Comparison of ENCODE assay signal across 12 cellular contexts in genomic region chr12:139585-139984, GRCh38.
A peak's percentile ranks its signal among the peaks of the same experiment; 100 is the strongest.
DNase-seq lines count a peak whose midpoint lies in the region; ATAC-seq and TF ChIP-seq lines count a peak whose summit lies in the region.
"Had no signal": no experiment of that assay in that cellular context is flagged by ENCODE, and none has a peak within 500 bp of the region (broad histone marks: within the 10 kb centered on the region; RNA-seq: fewer than 3 reads in every experiment).

No MANE protein-coding gene starts in this region.

- peaks cover 17% of the 10 kb centered on the region for H3K27me3 Mint-ChIP-seq in CD8-positive, alpha-beta T cell (ENCODE audit: low read depth)
- peaks cover 70% of the 10 kb centered on the region for H3K27me3 Mint-ChIP-seq in nephron progenitor cell (ENCODE audit: low read depth, poor library complexity)

- no peaks in the 10 kb centered on the region for H3K9me3 ChIP-seq in CD8-positive, alpha-beta T cell (ENCODE audit: low read length)
- H3K9me3 ChIP-seq in esophagus muscularis mucosa: no peaks in the 10 kb centered on the region

- intact Hi-C loops in CD8-positive, alpha-beta T cell (cut with DNase I, micrococcal nuclease): no loop called here
- intact Hi-C loops in esophagus muscularis mucosa (cut with DNase I): no loop called here

- DNase-seq in CD8-positive, alpha-beta T cell: no peak
- DNase-seq in NCI-H2107 treated with DMSO at 0.1 percent for 48 hours (lab: John Stamatoyannopoulos, UW; ENCODE audit: unreplicated experiment): peak; percentile 36
- no peak for DNase-seq in esophagus muscularis mucosa (ENCODE audit: extremely low spot score)
- DNase-seq in nephron progenitor cell: peak; percentile 49
- DNase-seq in substantia nigra (lab: John Stamatoyannopoulos, UW): no peak
- no peak for DNase-seq in putamen (ENCODE audit: low spot score)
- DNase-seq in mesenteric fat pad (ENCODE audit: low spot score): no peak
- DNase-seq in NCI-H446 (lab: John Stamatoyannopoulos, UW): no peak
- DNase-seq: CD4-positive, alpha-beta memory T cell; midbrain had no signal

- H3K27ac ChIP-seq in CD8-positive, alpha-beta T cell (ENCODE audit: low read depth, low read length): peak overlapping the region; percentile 30
- H3K27ac ChIP-seq in esophagus muscularis mucosa (replicated peaks in 1 of 4) (no peak overlapping the region), substantia nigra (ENCODE audit: low read depth, low read length, poor library complexity, severe bottlenecking) (no peak overlapping the region)
- H3K27ac ChIP-seq: HL-60 had no signal

- POLR2A ChIA-PET in CD8-positive, alpha-beta T cell (lab: Charles Lee): no interaction called here

- peaks cover 20% of the 10 kb centered on the region for H3K4me1 Mint-ChIP-seq in CD8-positive, alpha-beta T cell (ENCODE audit: low read depth)
- H3K4me1 Mint-ChIP-seq in nephron progenitor cell: peaks cover 57% of the 10 kb centered on the region

- H3K9me3 Mint-ChIP-seq in CD8-positive, alpha-beta T cell: no peaks in the 10 kb centered on the region
- H3K9me3 Mint-ChIP-seq in nephron progenitor cell: no peaks in the 10 kb centered on the region

- 13% methylated on average over 14 of the region's 14 CpGs for WGBS in esophagus muscularis mucosa

- no peak for TF ChIP-seq CTCF in CD8-positive, alpha-beta T cell (IDR thresholded peaks at IDR 0.05)
- TF ChIP-seq CTCF in esophagus muscularis mucosa (IDR thresholded peaks at IDR 0.05): no peak
- TF ChIP-seq CTCF in nephron progenitor cell (IDR thresholded peaks at IDR 0.05): no peak

- no peaks in the 10 kb centered on the region for H3K36me3 Mint-ChIP-seq in CD8-positive, alpha-beta T cell
- H3K36me3 Mint-ChIP-seq in nephron progenitor cell (ENCODE audit: low read depth): no peaks in the 10 kb centered on the region
- H3K36me3 Mint-ChIP-seq: CD4-positive, alpha-beta memory T cell had no signal

- TF ChIP-seq EP300 in esophagus muscularis mucosa (IDR thresholded peaks at IDR 0.05): no peak

- peak overlapping the region; percentile 35 for H3K27ac Mint-ChIP-seq in CD8-positive, alpha-beta T cell
- no peak overlapping the region for H3K27ac Mint-ChIP-seq in nephron progenitor cell
- H3K27ac Mint-ChIP-seq: CD4-positive, alpha-beta memory T cell had no signal

- no peak for TF ChIP-seq POLR2A in esophagus muscularis mucosa (IDR thresholded peaks at IDR 0.05; ENCODE audit: low read depth)

- no peak for ATAC-seq in CD8-positive, alpha-beta T cell
- ATAC-seq: GM12878 had no signal

- H3K27me3 ChIP-seq in CD8-positive, alpha-beta T cell (ENCODE audit: insufficient read depth, low read length): no peaks in the 10 kb centered on the region
- H3K27me3 ChIP-seq in esophagus muscularis mucosa: peaks cover 0 to 71% (median 13%) of the 10 kb centered on the region in 4 donors

- peaks cover 9% of the 10 kb centered on the region for H3K4me1 ChIP-seq in CD8-positive, alpha-beta T cell (ENCODE audit: insufficient read depth, low read length)
- H3K4me1 ChIP-seq in esophagus muscularis mucosa: peaks cover 9 to 20% (median 13%) of the 10 kb centered on the region in 4 donors

- peak overlapping the region; percentile 84 for H3K4me3 Mint-ChIP-seq in CD8-positive, alpha-beta T cell
- H3K4me3 Mint-ChIP-seq in nephron progenitor cell: peak overlapping the region; percentile 73

- H3K4me3 ChIP-seq in CD8-positive, alpha-beta T cell (ENCODE audit: low read depth, low read length): peak overlapping the region; percentile 41
- H3K4me3 ChIP-seq in esophagus muscularis mucosa: peak overlapping the region in 3 of 4 donors; percentile 40 to 47 (median 44)
- H3K4me3 ChIP-seq: GM12878 had no signal

- no peaks in the 10 kb centered on the region for H3K36me3 ChIP-seq in CD8-positive, alpha-beta T cell (ENCODE audit: insufficient read depth, low read length)
- no peaks in the 10 kb centered on the region for H3K36me3 ChIP-seq in esophagus muscularis mucosa

- CTCF ChIA-PET in CD8-positive, alpha-beta T cell (lab: Charles Lee): no interaction called here

Comparison
In these comparisons a context has a peak if more than half of its experiments do, and no peak if none do; other contexts are left out.
1. DNase-seq: peak in NCI-H2107 treated with DMSO at 0.1 percent for 48 hours (single experiment) and nephron progenitor cell (single experiment); none in CD8-positive, alpha-beta T cell (0 of 7), esophagus muscularis mucosa (single experiment), substantia nigra (0 of 49), putamen (single experiment), mesenteric fat pad (single experiment) and NCI-H446 (0 of 2).